8 cellular contexts compared by ENCODE assay signal in genomic region chr1:207868769-207869721, GRCh38. TPM values are rescaled to one million over a fixed set of nuclear protein-coding genes. Genes with fewer than 3 reads are reported as not detected.
A peak's percentile ranks its signal among the peaks of the same experiment; 100 is the strongest.
DNase-seq lines count a peak whose midpoint lies in the region; TF ChIP-seq lines count a peak whose summit lies in the region.

No MANE protein-coding gene starts in this region.

- no peaks in the 10 kb centered on the region for H3K9me3 Mint-ChIP-seq in T-helper 1 cell treated with Interleukin-12 subunit alpha and Interleukin-12 subunit beta and Interleukin-4 antibody, amounts not matched to agents 30 μg/mL and 1 μg/mL, for 36 hours

- H3K4me1 ChIP-seq in right atrium auricular region (peaks cover 0 to 74% of the 10 kb centered on the region in 2 donors), prostate gland (replicated peaks) (peaks cover 15% of the 10 kb centered on the region)

- H3K27me3 ChIP-seq in H7 (ENCODE audit: control insufficient read depth, insufficient read depth, low read length) = peaks cover 20% of the 10 kb centered on the region
- no peaks in the 10 kb centered on the region for H3K27me3 ChIP-seq in MG63
- H3K27me3 ChIP-seq in right atrium auricular region = no peaks in the 10 kb centered on the region
- no peaks in the 10 kb centered on the region for H3K27me3 ChIP-seq in prostate gland (replicated peaks; ENCODE audit: insufficient read depth)

- DNase-seq in H7 (peak; percentile 93), MG63 (peak; percentile 77), right atrium auricular region (ENCODE audit: low spot score) (peak; percentile 84), prostate gland (ENCODE audit: low spot score) (peak; percentile 75), OCI-M2 (lab: John Stamatoyannopoulos, UW; ENCODE audit: unreplicated experiment) (no peak)

- TF ChIP-seq POLR2A in GM10847 (IDR thresholded peaks at IDR 0.05; ENCODE audit: extremely low read depth, insufficient read length) (peak; percentile 24), prostate gland (IDR thresholded peaks at IDR 0.05) (peak; percentile 72)

- no peaks in the 10 kb centered on the region for H3K27me3 Mint-ChIP-seq in T-helper 1 cell treated with Interleukin-12 subunit alpha and Interleukin-12 subunit beta and Interleukin-4 antibody, amounts not matched to agents 30 μg/mL and 1 μg/mL, for 36 hours (ENCODE audit: low read depth)

- H3K27ac ChIP-seq in angular gyrus (ENCODE audit: low read depth, low read length) (peak overlapping the region; percentile 94), right atrium auricular region (peak overlapping the region; percentile 96 to 97), prostate gland (peak overlapping the region; percentile 99)

- peak overlapping the region; percentile 64 for H3K4me3 ChIP-seq in H7 (ENCODE audit: insufficient read depth, low read depth, low read length)
- H3K4me3 ChIP-seq in MG63 = peak overlapping the region; percentile 75
- peak overlapping the region; percentile 81 to 94 for H3K4me3 ChIP-seq in right atrium auricular region
- H3K4me3 ChIP-seq in prostate gland = peak overlapping the region; percentile 79 to 90

- 8% methylated on average over 25 of the region's 87 CpGs for WGBS in prostate gland

- H3K27ac Mint-ChIP-seq in T-helper 1 cell treated with Interleukin-12 subunit alpha and Interleukin-12 subunit beta and Interleukin-4 antibody, amounts not matched to agents 30 μg/mL and 1 μg/mL, for 36 hours = peak overlapping the region; percentile 93

- no peaks in the 10 kb centered on the region for H3K36me3 ChIP-seq in H7 (replicated peaks; ENCODE audit: control insufficient read depth, insufficient read depth, low read length)
- H3K36me3 ChIP-seq in MG63 = peaks cover 28% of the 10 kb centered on the region
- no peaks in the 10 kb centered on the region for H3K36me3 ChIP-seq in right atrium auricular region
- no peaks in the 10 kb centered on the region for H3K36me3 ChIP-seq in prostate gland

- H3K9me3 ChIP-seq in MG63 = no peaks in the 10 kb centered on the region
- H3K9me3 ChIP-seq in right atrium auricular region = no peaks in the 10 kb centered on the region
- no peaks in the 10 kb centered on the region for H3K9me3 ChIP-seq in prostate gland

- peak overlapping the region; percentile 93 for H3K4me3 Mint-ChIP-seq in T-helper 1 cell treated with Interleukin-12 subunit alpha and Interleukin-12 subunit beta and Interleukin-4 antibody, amounts not matched to agents 30 μg/mL and 1 μg/mL, for 36 hours

- H3K4me1 Mint-ChIP-seq in T-helper 1 cell treated with Interleukin-12 subunit alpha and Interleukin-12 subunit beta and Interleukin-4 antibody, amounts not matched to agents 30 μg/mL and 1 μg/mL, for 36 hours (ENCODE audit: low read depth) = peaks cover 73% of the 10 kb centered on the region

- peaks cover 32% of the 10 kb centered on the region for H3K36me3 Mint-ChIP-seq in T-helper 1 cell treated with Interleukin-12 subunit alpha and Interleukin-12 subunit beta and Interleukin-4 antibody, amounts not matched to agents 30 μg/mL and 1 μg/mL, for 36 hours (ENCODE audit: low read depth)

- peak; percentile 81 to 90 for TF ChIP-seq CTCF in right atrium auricular region (IDR thresholded peaks at IDR 0.05)
- TF ChIP-seq CTCF in prostate gland (IDR thresholded peaks at IDR 0.05) = peak; percentile 80 to 99 (median 97)

- intact Hi-C loops in prostate gland (cut with DNase I) = loop anchor here (1.0 to 10.0 kb wide), 2 partner anchors 41 to 54 kb away; no protein-coding TSS in a partner anchor

RNA-seq across cellular contexts. Expression of gene CD34, which starts 41.9 kb away (rescaled TPM):
- not detected in 2 replicates for total RNA-seq in H7 (2014; rRNA removed; shearing (Covaris generic))
- 0.53 TPM in 1 of 2 replicates, not detected in the other for total RNA-seq in MG63 (2014; rRNA removed; shearing (Covaris generic); ENCODE audit: low replicate concordance)
- total RNA-seq in right atrium auricular region (10 to 100 TPM; 76.7 to 76.8 TPM), prostate gland (10 to 100 TPM in 1 of 2 donors, 1 to 10 TPM in 1; 9.8 to 47.7 TPM)
